In the genomic region with DNA sequence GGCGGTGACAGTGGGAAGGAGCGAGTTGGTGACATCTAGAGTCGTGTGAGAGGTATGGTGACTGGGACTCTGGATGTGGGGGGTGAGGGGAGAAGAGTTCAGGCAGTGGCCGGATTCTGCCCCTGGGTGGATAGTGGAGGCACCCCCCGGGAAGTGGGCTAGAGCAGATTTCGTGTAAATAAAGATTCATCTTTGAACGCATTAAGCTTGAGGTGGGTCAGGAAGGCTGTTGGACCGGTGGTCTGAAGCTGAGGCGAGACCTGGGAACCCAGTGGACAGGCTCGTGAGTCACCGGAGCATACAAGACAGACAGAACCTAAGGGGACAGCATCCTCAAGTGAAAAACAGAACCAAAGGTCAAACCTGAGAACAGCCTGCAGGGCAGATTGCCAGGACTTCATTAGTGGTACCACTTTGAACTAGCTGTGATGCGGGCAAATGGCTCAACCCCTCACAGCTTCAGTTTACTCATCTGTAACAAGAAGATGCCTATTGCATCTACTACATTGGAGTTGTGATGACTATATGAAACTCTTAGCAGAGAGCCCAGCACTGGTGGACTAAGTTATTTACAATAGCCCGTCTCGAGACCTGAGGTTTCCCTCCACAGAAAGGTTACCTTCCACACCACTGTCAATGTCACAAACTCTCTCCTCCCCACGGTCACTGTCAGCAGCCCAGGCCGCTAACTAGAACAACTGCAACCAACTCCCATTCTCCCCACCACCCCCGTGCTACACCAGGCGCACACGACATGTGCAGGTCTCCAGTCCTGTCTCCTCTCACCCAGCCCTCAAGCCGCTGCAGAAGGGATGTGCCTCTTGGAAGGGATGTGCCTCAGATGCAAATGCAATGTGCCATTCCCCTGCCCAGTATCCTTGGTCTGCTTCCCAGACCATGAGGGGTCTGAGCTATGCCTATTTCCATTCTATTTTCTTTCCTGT, we compare ENCODE assay signal across 1 cellular context.
TF ChIP-seq lines count a peak whose summit lies in the region.

No MANE protein-coding gene starts in this region.

TF ChIP-seq in HepG2, 621 proteins besides CTCF, POLR2A, EP300 and RAD21:
- TF ChIP-seq, protein P1, sequence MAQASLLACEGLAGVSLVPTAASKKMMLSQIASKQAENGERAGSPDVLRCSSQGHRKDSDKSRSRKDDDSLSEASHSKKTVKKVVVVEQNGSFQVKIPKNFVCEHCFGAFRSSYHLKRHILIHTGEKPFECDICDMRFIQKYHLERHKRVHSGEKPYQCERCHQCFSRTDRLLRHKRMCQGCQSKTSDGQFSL (CRISPR knock-in tag; IDR thresholded peaks at IDR 0.05) = 0 out of 2 replicates have a peak, but pooled peaks have one; percentile 66
- TF ChIP-seq, protein P2, sequence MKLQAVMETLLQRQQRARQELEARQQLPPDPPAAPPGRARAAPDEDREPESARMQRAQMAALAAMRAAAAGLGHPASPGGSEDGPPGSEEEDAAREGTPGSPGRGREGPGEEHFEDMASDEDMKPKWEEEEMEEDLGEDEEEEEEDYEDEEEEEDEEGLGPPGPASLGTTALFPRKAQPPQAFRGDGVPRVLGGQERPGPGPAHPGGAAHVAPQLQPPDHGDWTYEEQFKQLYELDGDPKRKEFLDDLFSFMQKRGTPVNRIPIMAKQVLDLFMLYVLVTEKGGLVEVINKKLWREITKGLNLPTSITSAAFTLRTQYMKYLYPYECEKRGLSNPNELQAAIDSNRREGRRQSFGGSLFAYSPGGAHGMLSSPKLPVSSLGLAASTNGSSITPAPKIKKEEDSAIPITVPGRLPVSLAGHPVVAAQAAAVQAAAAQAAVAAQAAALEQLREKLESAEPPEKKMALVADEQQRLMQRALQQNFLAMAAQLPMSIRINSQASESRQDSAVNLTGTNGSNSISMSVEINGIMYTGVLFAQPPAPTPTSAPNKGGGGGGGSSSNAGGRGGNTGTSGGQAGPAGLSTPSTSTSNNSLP (IDR thresholded peaks at IDR 0.05; ENCODE audit: low read depth, low read length) = no peak
- 0 out of 2 replicates have a peak, but pooled peaks have one; percentile 23 for TF ChIP-seq ZFYVE20 (CRISPR knock-in tag; IDR thresholded peaks at IDR 0.05; ENCODE audit: borderline replicate concordance, low read depth)
- peak; percentile 5; the same call in 1 of the 2 replicates for TF ChIP-seq FOSL2 (CRISPR knock-in tag; IDR thresholded peaks at IDR 0.05)
- TF ChIP-seq ZSCAN30 (CRISPR knock-in tag; IDR thresholded peaks at IDR 0.05) = no peak
- peak; percentile 51; the same call in 1 of the 2 replicates for TF ChIP-seq TGIF2 (CRISPR knock-in tag; IDR thresholded peaks at IDR 0.05)
- TF ChIP-seq DR1 (CRISPR knock-in tag; IDR thresholded peaks at IDR 0.05) = no peak
- TF ChIP-seq, protein P3, sequence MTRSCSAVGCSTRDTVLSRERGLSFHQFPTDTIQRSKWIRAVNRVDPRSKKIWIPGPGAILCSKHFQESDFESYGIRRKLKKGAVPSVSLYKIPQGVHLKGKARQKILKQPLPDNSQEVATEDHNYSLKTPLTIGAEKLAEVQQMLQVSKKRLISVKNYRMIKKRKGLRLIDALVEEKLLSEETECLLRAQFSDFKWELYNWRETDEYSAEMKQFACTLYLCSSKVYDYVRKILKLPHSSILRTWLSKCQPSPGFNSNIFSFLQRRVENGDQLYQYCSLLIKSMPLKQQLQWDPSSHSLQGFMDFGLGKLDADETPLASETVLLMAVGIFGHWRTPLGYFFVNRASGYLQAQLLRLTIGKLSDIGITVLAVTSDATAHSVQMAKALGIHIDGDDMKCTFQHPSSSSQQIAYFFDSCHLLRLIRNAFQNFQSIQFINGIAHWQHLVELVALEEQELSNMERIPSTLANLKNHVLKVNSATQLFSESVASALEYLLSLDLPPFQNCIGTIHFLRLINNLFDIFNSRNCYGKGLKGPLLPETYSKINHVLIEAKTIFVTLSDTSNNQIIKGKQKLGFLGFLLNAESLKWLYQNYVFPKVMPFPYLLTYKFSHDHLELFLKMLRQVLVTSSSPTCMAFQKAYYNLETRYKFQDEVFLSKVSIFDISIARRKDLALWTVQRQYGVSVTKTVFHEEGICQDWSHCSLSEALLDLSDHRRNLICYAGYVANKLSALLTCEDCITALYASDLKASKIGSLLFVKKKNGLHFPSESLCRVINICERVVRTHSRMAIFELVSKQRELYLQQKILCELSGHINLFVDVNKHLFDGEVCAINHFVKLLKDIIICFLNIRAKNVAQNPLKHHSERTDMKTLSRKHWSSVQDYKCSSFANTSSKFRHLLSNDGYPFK (CRISPR knock-in tag; IDR thresholded peaks at IDR 0.05; ENCODE audit: borderline replicate concordance) = 0 out of 2 replicates have a peak, but pooled peaks have one; percentile 5
